8 cellular contexts compared by ENCODE assay signal in the genomic region with DNA sequence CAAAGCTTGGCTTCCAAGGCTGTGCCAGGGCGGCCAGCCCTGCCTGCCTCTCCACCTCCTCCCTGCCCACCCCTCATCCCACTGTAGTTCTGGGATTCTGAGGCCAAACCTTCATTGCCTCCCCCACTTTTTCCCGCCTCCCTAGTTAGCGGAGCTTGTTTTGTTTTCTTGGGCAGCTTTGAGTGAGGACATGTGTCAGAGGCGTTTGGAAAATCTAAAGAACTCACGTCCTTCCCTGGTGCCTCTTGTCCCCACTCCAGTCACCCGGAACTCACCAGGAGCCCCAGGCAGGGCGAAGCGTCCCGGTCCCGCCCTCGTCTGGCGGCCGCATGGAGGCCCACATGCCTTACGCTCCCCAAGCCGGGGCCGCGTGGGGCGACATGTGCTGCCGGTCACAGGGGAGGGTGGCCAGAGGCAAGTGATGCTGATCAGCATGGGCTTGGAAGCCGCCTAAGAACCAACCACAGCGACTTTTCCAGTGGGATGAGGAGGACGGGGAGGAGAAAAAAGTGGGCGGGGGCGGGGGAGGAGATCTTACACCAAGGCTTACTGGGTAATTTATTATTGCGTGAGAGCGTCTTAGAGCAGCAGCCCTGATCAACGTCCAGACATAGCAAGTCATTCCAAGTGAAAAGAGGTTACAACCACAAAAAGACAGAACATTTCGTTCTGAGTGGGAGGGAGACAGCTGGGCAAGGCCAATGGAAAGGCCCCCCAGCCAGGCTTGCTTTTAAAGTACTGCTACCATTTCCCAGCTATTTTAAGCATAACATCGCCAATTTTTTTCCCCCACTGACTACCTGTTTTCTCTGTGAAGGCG. TPM values are rescaled to one million over a fixed set of nuclear protein-coding genes. Genes with fewer than 3 reads are reported as not detected.
DNase-seq lines count a peak whose midpoint lies in the region; TF ChIP-seq lines count a peak whose summit lies in the region.

No MANE protein-coding gene starts in this region.

- peak overlapping the region; percentile 89 for H3K27ac ChIP-seq in duodenal mucosa (ENCODE audit: low read depth, low read length)

- no peaks in the 10 kb centered on the region for H3K9me3 ChIP-seq in duodenal mucosa (ENCODE audit: control insufficient read depth in 1 of 2, low read length in 2 of 2)

- peak overlapping the region; percentile 77 to 84 for H3K4me3 ChIP-seq in duodenal mucosa (ENCODE audit: low read depth in 1 of 2, low read length in 2 of 2)

- DNase-seq in AG08396 (ENCODE audit: low spot score), result peak; percentile 69
- peak; percentile 13 for DNase-seq in GM20000 (ENCODE audit: low spot score)
- DNase-seq in NCI-H460 (ENCODE audit: extremely low read depth, low read depth), result peak; percentile 85
- DNase-seq in activated CD4-positive, alpha-beta T cell treated with anti-CD3 and anti-CD28 coated beads, Interleukin-2, amount 50 U/mL, for 4 hours, result peak; percentile 40 to 46
- peak; percentile 96 for DNase-seq in mesenteric fat pad (ENCODE audit: low spot score)
- DNase-seq in stimulated activated naive CD4-positive, alpha-beta T cell treated with Interleukin-2 at 50 U/mL for 16 hours (lab: John Stamatoyannopoulos, UW), result peak; percentile 62
- no peak for DNase-seq in GDM1 (lab: John Stamatoyannopoulos, UW)

- TF ChIP-seq CTCF in GM20000 (IDR thresholded peaks at IDR 0.05; ENCODE audit: extremely low read depth, missing control alignments), result no peak

- H3K36me3 ChIP-seq in duodenal mucosa (ENCODE audit: control insufficient read depth in 1 of 2, insufficient read depth in 2 of 2, low read length in 2 of 2), result no peaks in the 10 kb centered on the region

- H3K9ac ChIP-seq in duodenal mucosa (ENCODE audit: low read depth in 1 of 2, low read length in 2 of 2), result peak overlapping the region; percentile 86 to 90

- peaks cover 37 to 47% of the 10 kb centered on the region in 2 donors for H3K4me1 ChIP-seq in duodenal mucosa (ENCODE audit: control insufficient read depth in 1 of 2, insufficient read depth in 2 of 2, low read length in 2 of 2)

- H3K27me3 ChIP-seq in duodenal mucosa (ENCODE audit: control insufficient read depth in 1 of 2, insufficient read depth in 2 of 2, low read length in 2 of 2), result no peaks in the 10 kb centered on the region

RNA-seq across cellular contexts. Expression of a gene that starts 48.5 kb away (rescaled TPM):
- total RNA-seq in NCI-H460 (2014; rRNA removed; shearing (Covaris generic)), result 82.5 and 104 TPM in 2 replicates
- 147 and 157 TPM in 2 replicates for polyA plus RNA-seq in NCI-H460 (2014; cell fraction: nucleus; rRNA removed)
- 27.6 TPM for total RNA-seq in mesenteric fat pad
